ENCODE assay signal across 8 cellular contexts in genomic region chr9:109182940-109183798, GRCh38. TPM values are rescaled to one million over a fixed set of nuclear protein-coding genes. Genes with fewer than 3 reads are reported as not detected.
DNase-seq lines count a peak whose midpoint lies in the region; ATAC-seq, FAIRE-seq and TF ChIP-seq lines count a peak whose summit lies in the region.

No MANE protein-coding gene starts in this region.

- H3K27me3 Mint-ChIP-seq in activated naive CD4-positive, alpha-beta T cell treated with anti-CD3 and anti-CD28 coated beads, Interleukin-2, amount 10 ng/mL, durations not matched to agents 7 days and 5 days = peaks cover 69% of the 10 kb centered on the region
- peaks cover 8% of the 10 kb centered on the region for H3K27me3 Mint-ChIP-seq in activated naive CD8-positive, alpha-beta T cell treated with anti-CD3 and anti-CD28 coated beads for 36 hours

- H4K20me1 ChIP-seq in keratinocyte (ENCODE audit: control insufficient read depth, extremely low read depth, insufficient read depth, low read length) = no peaks in the 10 kb centered on the region

- H3K9me1 ChIP-seq in keratinocyte (ENCODE audit: control insufficient read depth, extremely low read depth, insufficient read depth, low read length) = no peaks in the 10 kb centered on the region

- peaks cover 10% of the 10 kb centered on the region for H3K27me3 ChIP-seq in keratinocyte (ENCODE audit: control insufficient read depth, extremely low read depth, insufficient read depth, low read length)

- H3K4me1 Mint-ChIP-seq in activated naive CD4-positive, alpha-beta T cell treated with anti-CD3 and anti-CD28 coated beads, Interleukin-2, amount 10 ng/mL, durations not matched to agents 7 days and 5 days = peaks cover 33% of the 10 kb centered on the region
- H3K4me1 Mint-ChIP-seq in activated naive CD8-positive, alpha-beta T cell treated with anti-CD3 and anti-CD28 coated beads for 36 hours = peaks cover 13% of the 10 kb centered on the region

- no peaks in the 10 kb centered on the region for H3K36me3 ChIP-seq in keratinocyte (ENCODE audit: control insufficient read depth in 2 of 2, extremely low read depth in 1 of 2, insufficient read depth in 2 of 2, low read length in 2 of 2)

- peaks cover 2% of the 10 kb centered on the region for H3K36me3 Mint-ChIP-seq in activated naive CD4-positive, alpha-beta T cell treated with anti-CD3 and anti-CD28 coated beads, Interleukin-2, amount 10 ng/mL, durations not matched to agents 7 days and 5 days
- H3K36me3 Mint-ChIP-seq in activated naive CD8-positive, alpha-beta T cell treated with anti-CD3 and anti-CD28 coated beads for 36 hours = peaks cover 2% of the 10 kb centered on the region

- dilution Hi-C loops in keratinocyte (cut with MboI; ENCODE audit: extremely low pct_ligation_motif_present, low sequenced_read_pairs) = loop anchor here (10.0 kb wide), 1 partner anchor 58 kb away; no protein-coding TSS in a partner anchor

- no peak overlapping the region for H2AFZ ChIP-seq in keratinocyte (ENCODE audit: control insufficient read depth, low read length)

- H3K9me3 ChIP-seq in keratinocyte (ENCODE audit: control insufficient read depth, low read depth, low read length) = no peaks in the 10 kb centered on the region

- no peak overlapping the region for H3K9ac ChIP-seq in keratinocyte (ENCODE audit: control insufficient read depth, extremely low read depth, insufficient read depth, low read length)

- no peaks in the 10 kb centered on the region for H3K79me2 ChIP-seq in keratinocyte (ENCODE audit: control insufficient read depth, insufficient read depth, low read length)

- no peaks in the 10 kb centered on the region for H3K4me1 ChIP-seq in keratinocyte (ENCODE audit: control insufficient read depth, extremely low read depth, insufficient read depth, low read length)

- peak; percentile 33 for DNase-seq in activated naive CD4-positive, alpha-beta T cell treated with anti-CD3 and anti-CD28 coated beads, Interleukin-2, amount 10 ng/mL, durations not matched to agents 7 days and 5 days
- no peak for DNase-seq in activated naive CD4-positive, alpha-beta T cell treated with Interleukin-2 at 50 U/mL for 16 hours
- peak in 47 of 76 experiments; percentile 5 to 60 (median 30) for DNase-seq in HUDEP-2 (lab: John Stamatoyannopoulos, UW; ENCODE audit: unreplicated experiment in 76 of 76)
- peak; percentile 17 for DNase-seq in activated naive CD8-positive, alpha-beta T cell treated with anti-CD3 and anti-CD28 coated beads for 36 hours
- no peak for DNase-seq in keratinocyte (ENCODE audit: low read depth, low spot score)
- DNase-seq in NOMO-1 (lab: John Stamatoyannopoulos, UW; ENCODE audit: unreplicated experiment in 2 of 2) = no peak

- no peaks in the 10 kb centered on the region for H3K9me3 Mint-ChIP-seq in activated naive CD4-positive, alpha-beta T cell treated with anti-CD3 and anti-CD28 coated beads, Interleukin-2, amount 10 ng/mL, durations not matched to agents 7 days and 5 days
- peaks cover 3% of the 10 kb centered on the region for H3K9me3 Mint-ChIP-seq in activated naive CD8-positive, alpha-beta T cell treated with anti-CD3 and anti-CD28 coated beads for 36 hours

- no peak overlapping the region for H3K4me3 ChIP-seq in keratinocyte (ENCODE audit: control insufficient read depth in 2 of 3, extremely low read depth in 1 of 3, insufficient read depth in 2 of 3, low read depth in 1 of 3, low read length in 3 of 3)

- H3K27ac Mint-ChIP-seq in activated naive CD4-positive, alpha-beta T cell treated with anti-CD3 and anti-CD28 coated beads, Interleukin-2, amount 10 ng/mL, durations not matched to agents 7 days and 5 days = no peak overlapping the region
- no peak overlapping the region for H3K27ac Mint-ChIP-seq in activated naive CD8-positive, alpha-beta T cell treated with anti-CD3 and anti-CD28 coated beads for 36 hours

- H3K4me3 Mint-ChIP-seq in activated naive CD4-positive, alpha-beta T cell treated with anti-CD3 and anti-CD28 coated beads, Interleukin-2, amount 10 ng/mL, durations not matched to agents 7 days and 5 days = no peak overlapping the region
- H3K4me3 Mint-ChIP-seq in activated naive CD8-positive, alpha-beta T cell treated with anti-CD3 and anti-CD28 coated beads for 36 hours = no peak overlapping the region

- H3K27ac ChIP-seq in keratinocyte (ENCODE audit: control insufficient read depth, insufficient read depth, low read length) = no peak overlapping the region

- H3K4me2 ChIP-seq in keratinocyte (ENCODE audit: control insufficient read depth, extremely low read depth, insufficient read depth, low read depth, low read length) = no peak overlapping the region

- ATAC-seq in HG02973 (IDR thresholded peaks at IDR 0.05; ENCODE audit: unreplicated experiment) (no peak), HG03378 (IDR thresholded peaks at IDR 0.05; ENCODE audit: unreplicated experiment) (no peak)

- TF ChIP-seq CTCF in keratinocyte (optimal IDR thresholded peaks at IDR 0.05 in 1 of 3, IDR thresholded peaks at IDR 0.05 in 1 of 3, conservative IDR thresholded peaks at IDR 0.05 in 1 of 3; ENCODE audit: extremely low read depth in 1 of 3, insufficient read depth in 2 of 3, low read length in 3 of 3) = peak; percentile 39 to 77 (median 55)

- CTCF ChIA-PET in activated naive CD4-positive, alpha-beta T cell treated with anti-CD3 and anti-CD28 coated beads, Interleukin-2, amount 10 ng/mL, durations not matched to agents 7 days and 5 days (lab: Charles Lee) = interaction anchor here (0.6 to 1.3 kb wide), 8 partner anchors 9 to 1552 kb away, joined by 3 to 5 read pairs (median 4); partner anchors contain the start of gene TMEM245

- FAIRE-seq in keratinocyte (lab: Jason Lieb, UNC) = peak; percentile 69

RNA-seq across cellular contexts. Expression of gene FRRS1L, which starts 16.1 kb away (rescaled TPM):
- total RNA-seq in activated naive CD8-positive, alpha-beta T cell treated with anti-CD3 and anti-CD28 coated beads for 36 hours = not detected
- 0.01 to 0.03 TPM in 2 of 3 replicates, not detected in the other for polyA plus RNA-seq in keratinocyte
- not detected for polyA plus RNA-seq in keratinocyte (2011; ENCODE audit: low read depth)
- 0.01 and 0.04 TPM in 2 replicates for polyA plus RNA-seq in keratinocyte (2011; cell fraction: cytosol; rRNA removed)
- polyA plus RNA-seq in keratinocyte (2011; cell fraction: nucleus; rRNA removed) = 0.09 TPM in 1 of 2 replicates, not detected in the other
- polyA plus RNA-seq in keratinocyte (2012; ENCODE audit: low replicate concordance) = 0.01 TPM in 1 of 2 replicates, not detected in the other
- polyA minus RNA-seq in keratinocyte = not detected in 3 replicates
- polyA minus RNA-seq in keratinocyte (2011; cell fraction: cytosol; rRNA and poly(A)+ RNA removed) = not detected
- polyA minus RNA-seq in keratinocyte (2011; cell fraction: nucleus; rRNA and poly(A)+ RNA removed) = 0.08 TPM in 1 of 2 replicates, not detected in the other

Comparison
In these comparisons a context has a peak if more than half of its experiments do, and no peak if none do; other contexts are left out.
1. DNase-seq: peak in activated naive CD4-positive, alpha-beta T cell treated with anti-CD3 and anti-CD28 coated beads, Interleukin-2, amount 10 ng/mL, durations not matched to agents 7 days and 5 days (single experiment), HUDEP-2 (47 of 76) and activated naive CD8-positive, alpha-beta T cell treated with anti-CD3 and anti-CD28 coated beads for 36 hours (single experiment); none in activated naive CD4-positive, alpha-beta T cell treated with Interleukin-2 at 50 U/mL for 16 hours (single experiment), keratinocyte (single experiment) and NOMO-1 (0 of 2).